7 cellular contexts compared by ENCODE assay signal in the genomic region with DNA sequence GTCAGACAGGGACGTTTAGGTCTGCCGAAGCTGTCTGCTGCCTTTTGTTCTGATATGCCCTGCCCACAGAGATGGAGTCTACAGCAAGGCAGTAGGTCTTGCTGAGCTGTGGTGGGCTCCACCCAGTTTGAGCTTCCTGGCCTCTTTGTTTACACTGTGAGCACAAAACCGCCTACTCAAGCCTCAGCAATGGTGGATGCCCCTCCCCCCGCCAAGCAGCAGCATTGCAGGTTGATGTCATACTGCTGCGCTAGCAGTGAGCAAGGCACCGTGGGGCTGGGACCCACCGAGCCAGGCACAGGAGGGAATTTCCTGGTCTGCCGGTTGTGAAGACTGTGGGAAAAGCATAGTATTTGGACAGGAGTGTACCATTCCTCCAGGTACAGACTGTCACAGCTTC.
DNase-seq lines count a peak whose midpoint lies in the region; TF ChIP-seq lines count a peak whose summit lies in the region.
"Not testable (repeated sequence)": the region's sequence is repeated elsewhere in the genome, so short reads cannot be mapped to it uniquely, and the experiment has no call there.

No MANE protein-coding gene starts in this region.

- peaks cover 12% of the 10 kb centered on the region for H3K9me3 Mint-ChIP-seq in neural crest cell

- TF ChIP-seq CTCF in brain microvascular endothelial cell (IDR thresholded peaks at IDR 0.05; ENCODE audit: low read depth, low read length, missing control alignments); fibroblast of pulmonary artery (IDR thresholded peaks at IDR 0.05; ENCODE audit: low read length, missing control alignments); neural crest cell (conservative IDR thresholded peaks at IDR 0.05): not testable (repeated sequence)

- in situ Hi-C loops in brain microvascular endothelial cell (cut with HindIII; ENCODE audit: low pct_ligation_motif_present, low sequenced_read_pairs) = not testable (repeated sequence)

- H3K4me3 ChIP-seq in brain microvascular endothelial cell (ENCODE audit: low read depth, low read length); fibroblast of pulmonary artery (replicated peaks; ENCODE audit: low read depth, low read length): not testable (repeated sequence)

- not testable (repeated sequence) for H3K36me3 ChIP-seq in brain microvascular endothelial cell (replicated peaks)

- H3K4me1 Mint-ChIP-seq in neural crest cell = not testable (repeated sequence)

- not testable (repeated sequence) for H3K27me3 Mint-ChIP-seq in neural crest cell (ENCODE audit: low read depth)

- not testable (repeated sequence) for H3K27me3 ChIP-seq in brain microvascular endothelial cell (replicated peaks)

- peak overlapping the region; percentile 90 for H3K27ac ChIP-seq in brain microvascular endothelial cell

- DNase-seq in EL (peak; percentile 33), HT1080 (ENCODE audit: low read depth) (peak; percentile 80), NCI-H748 treated with DMSO at 0.1 percent for 48 hours (lab: John Stamatoyannopoulos, UW) (peak; percentile 95), SW480 (ENCODE audit: low spot score) (peak; percentile 63), brain microvascular endothelial cell (peak; percentile 97), fibroblast of pulmonary artery (ENCODE audit: low read depth) (peak; percentile 14), neural crest cell (ENCODE audit: low read depth, low spot score) (peak; percentile 8)

- not testable (repeated sequence) for H3K4me3 Mint-ChIP-seq in neural crest cell

- H3K27ac Mint-ChIP-seq in neural crest cell (ENCODE audit: unreplicated experiment) = peak overlapping the region; percentile 6

- H3K36me3 Mint-ChIP-seq in neural crest cell (ENCODE audit: low read depth) = peaks cover 14% of the 10 kb centered on the region

Comparison
In these comparisons a context has a peak if more than half of its experiments do, and no peak if none do; other contexts are left out.
1. DNase-seq: peak in every context shown above with its lines; median percentile 97 in brain microvascular endothelial cell; 95 in NCI-H748 treated with DMSO at 0.1 percent for 48 hours; 80 in HT1080; 63 in SW480; 33 in EL; 14 in fibroblast of pulmonary artery; 8 in neural crest cell.